ENCODE assay signal across 1 cellular context in genomic region chr4:39134674-39135073, GRCh38.
TF ChIP-seq lines count a peak whose summit lies in the region.

No MANE protein-coding gene starts in this region.

TF ChIP-seq in GM12878, 131 proteins besides CTCF, POLR2A, EP300 and RAD21 (continued from another document):
- TF ChIP-seq ELK1 (IDR thresholded peaks at IDR 0.05; ENCODE audit: low read depth, low read length): no peak
- no peak for TF ChIP-seq ZNF384 (IDR thresholded peaks at IDR 0.05; ENCODE audit: borderline replicate concordance, low read depth, low read length)
- no peak for TF ChIP-seq PBX3 (IDR thresholded peaks at IDR 0.05; ENCODE audit: insufficient replicate concordance, low read depth, low read length)
- no peak for TF ChIP-seq IRF5 (IDR thresholded peaks at IDR 0.05; ENCODE audit: borderline replicate concordance)
- TF ChIP-seq KDM1A (IDR thresholded peaks at IDR 0.05; ENCODE audit: borderline replicate concordance): no peak
- no peak for TF ChIP-seq MAX (IDR thresholded peaks at IDR 0.05; ENCODE audit: low read depth, low read length)
- TF ChIP-seq JUND (IDR thresholded peaks at IDR 0.05; ENCODE audit: low read depth, low read length): no peak
- no peak for TF ChIP-seq SMAD1 (IDR thresholded peaks at IDR 0.05; ENCODE audit: low read depth, partially characterized antibody)
- no peak for TF ChIP-seq NFXL1 (IDR thresholded peaks at IDR 0.05; ENCODE audit: borderline replicate concordance)
- TF ChIP-seq TAF1 (IDR thresholded peaks at IDR 0.05; ENCODE audit: borderline replicate concordance, low read depth, low read length): no peak
